12 cellular contexts compared by ENCODE assay signal in genomic region chr12:98439471-98440164, GRCh38.
DNase-seq lines count a peak whose midpoint lies in the region; ATAC-seq and TF ChIP-seq lines count a peak whose summit lies in the region.
"Had no signal": no experiment of that assay in that cellular context is flagged by ENCODE, and none has a peak within 500 bp of the region (broad histone marks: within the 10 kb centered on the region; RNA-seq: fewer than 3 reads in every experiment).

No MANE protein-coding gene starts in this region.

- ATAC-seq in Right ventricle myocardium inferior, result peak; percentile 75
- no peak for ATAC-seq in GM18519 (IDR thresholded peaks at IDR 0.05; ENCODE audit: low FRiP score, unreplicated experiment)
- ATAC-seq in HG02970 (IDR thresholded peaks at IDR 0.05; ENCODE audit: low FRiP score, unreplicated experiment), result no peak
- ATAC-seq in HG03175 (IDR thresholded peaks at IDR 0.05; ENCODE audit: unreplicated experiment), result no peak
- ATAC-seq: activated CD8-positive, alpha-beta T cell treated with anti-CD3 and anti-CD28 coated beads for 36 hours; HCT116 had no signal

- H3K27ac ChIP-seq in coronary artery, result peak overlapping the region in 1 of 2 donors; percentile 81
- peak overlapping the region; percentile 85 for H3K27ac ChIP-seq in mesodermal cell (ENCODE audit: low read depth, low read length, severe bottlenecking)

- peaks cover 15% of the 10 kb centered on the region for H3K4me1 ChIP-seq in mesodermal cell (ENCODE audit: control insufficient read depth, insufficient read depth, low read length, poor library complexity, severe bottlenecking)

- intact Hi-C loops in Right ventricle myocardium inferior (cut with DNase I) (no loop called here), cardiac septum (cut with DNase I) (no loop called here)

- DNase-seq in Right ventricle myocardium inferior (ENCODE audit: missing footprints) (no peak), cardiac septum (ENCODE audit: low spot score) (no peak), coronary artery (ENCODE audit: low spot score) (no peak), NCI-H146 (lab: John Stamatoyannopoulos, UW) (no peak)
- DNase-seq: ACHN; activated CD8-positive, alpha-beta T cell treated with anti-CD3 and anti-CD28 coated beads for 36 hours; stimulated activated naive CD4-positive, alpha-beta T cell treated with Interleukin-2 at 50 U/mL for 16 hours had no signal

- TF ChIP-seq CTCF in coronary artery (IDR thresholded peaks at IDR 0.05), result no peak

- no peaks in the 10 kb centered on the region for H3K9me3 ChIP-seq in mesodermal cell (ENCODE audit: control insufficient read depth, low read length)

- H3K4me3 ChIP-seq in coronary artery, result peak overlapping the region; percentile 22
- no peak overlapping the region for H3K4me3 ChIP-seq in mesodermal cell (ENCODE audit: extremely low read depth, insufficient read depth, low read length, poor library complexity, severe bottlenecking)

- no peaks in the 10 kb centered on the region for H3K36me3 ChIP-seq in mesodermal cell (ENCODE audit: control insufficient read depth, insufficient read depth, low read length)

- 75 to 78% methylated on average over 3 to 4 of the region's 7 CpGs for WGBS in mesodermal cell (ENCODE audit: insufficient coverage in 2 of 2), 2 experiments
